1 cellular context compared by ENCODE assay signal in genomic region chr12:53014709-53015108, GRCh38.
TF ChIP-seq lines count a peak whose summit lies in the region.

No MANE protein-coding gene starts in this region.

TF ChIP-seq in GM12878, 131 proteins besides CTCF, POLR2A, EP300 and RAD21:
- TF ChIP-seq CEBPZ (IDR thresholded peaks at IDR 0.05; ENCODE audit: low read depth, low read length), result no peak
- TF ChIP-seq ZZZ3 (IDR thresholded peaks at IDR 0.05; ENCODE audit: control insufficient read depth, insufficient read length, low read depth), result no peak
